ENCODE assay signal across 1 cellular context in genomic region chr1:19070197-19070651, GRCh38.
TF ChIP-seq lines count a peak whose summit lies in the region.

No MANE protein-coding gene starts in this region.

TF ChIP-seq in SK-N-SH treated with all-trans-retinoic acid at 6 μM for 48 hours, 23 proteins besides CTCF, POLR2A, EP300 and RAD21 (continued from another document):
- TF ChIP-seq OSR1 (CRISPR knock-in tag; IDR thresholded peaks at IDR 0.05) (no peak), ZNF70 (CRISPR knock-in tag; IDR thresholded peaks at IDR 0.05) (no peak), GLIS3 (CRISPR knock-in tag; IDR thresholded peaks at IDR 0.05) (no peak), TCF4 (CRISPR knock-in tag; IDR thresholded peaks at IDR 0.05; ENCODE audit: borderline replicate concordance) (no peak), ZNF565 (CRISPR knock-in tag; conservative IDR thresholded peaks at IDR 0.05; ENCODE audit: low read depth) (no peak), TSHZ2 (CRISPR knock-in tag; IDR thresholded peaks at IDR 0.05) (no peak), ISL1 (CRISPR knock-in tag; IDR thresholded peaks at IDR 0.05) (no peak), ZFP30 (CRISPR knock-in tag; IDR thresholded peaks at IDR 0.05) (no peak), PPARA (CRISPR knock-in tag; IDR thresholded peaks at IDR 0.05; ENCODE audit: borderline replicate concordance) (no peak), RARB (CRISPR knock-in tag; IDR thresholded peaks at IDR 0.05) (no peak), TOX (CRISPR knock-in tag; IDR thresholded peaks at IDR 0.05; ENCODE audit: borderline replicate concordance) (no peak)
